In the genomic region with DNA sequence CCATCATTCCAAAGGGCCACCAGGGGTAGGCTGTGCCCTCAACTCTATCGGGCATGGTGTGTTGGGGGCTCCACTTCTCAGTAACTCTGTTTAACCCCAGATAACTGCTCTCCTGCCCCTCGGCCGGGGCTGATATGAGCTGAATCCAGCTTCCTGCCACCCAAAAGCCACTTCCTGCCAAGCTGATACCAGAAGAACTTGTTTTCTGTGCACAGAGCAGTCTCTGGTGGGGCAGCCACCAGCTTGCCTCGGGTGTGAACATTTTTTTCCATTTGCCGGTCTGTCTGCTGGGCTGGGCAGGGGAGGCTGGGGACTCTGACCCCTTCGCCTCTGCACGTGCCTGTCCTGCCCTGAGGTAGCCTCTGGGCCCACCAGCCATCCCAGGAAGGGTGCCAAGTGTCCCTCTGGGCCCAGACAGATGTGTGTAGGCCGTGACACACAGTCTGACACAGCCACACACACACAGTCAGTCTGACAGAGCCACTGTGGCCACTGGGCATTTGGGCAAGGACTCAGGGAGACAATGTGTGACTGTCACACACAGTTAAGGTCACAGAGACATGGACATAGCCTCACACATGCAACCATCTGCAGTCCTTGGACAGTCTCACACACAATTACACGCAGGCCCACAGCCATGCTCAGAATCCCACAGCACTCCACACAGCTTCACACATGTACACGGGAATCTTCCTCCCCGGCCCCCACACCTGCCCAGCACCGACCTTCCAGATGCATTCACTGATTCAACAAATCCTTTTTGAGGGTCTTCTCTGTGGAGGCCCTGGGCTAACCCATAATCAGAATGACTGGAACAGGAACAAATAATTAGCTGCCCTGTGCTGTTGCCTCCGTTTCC, we compare ENCODE assay signal across 8 cellular contexts. TPM values are rescaled to one million over a fixed set of nuclear protein-coding genes. Genes with fewer than 3 reads are reported as not detected.
DNase-seq lines count a peak whose midpoint lies in the region; ATAC-seq and TF ChIP-seq lines count a peak whose summit lies in the region.

No MANE protein-coding gene starts in this region.

- H3K36me3 ChIP-seq in Karpas-422 (ENCODE audit: insufficient read depth, low read length): no peaks in the 10 kb centered on the region

- peak; percentile 49 to 58 for ATAC-seq in stimulated activated naive B cell treated with anti-CD40 and anti-IgM and Interleukin-4, amounts not matched to agents 10 μg/mL and 1 μg/mL and 100 μg/mL, for 72 hours (replicated peaks)
- no peak for ATAC-seq in GM19455 (IDR thresholded peaks at IDR 0.05; ENCODE audit: unreplicated experiment)
- ATAC-seq in GM21367 (IDR thresholded peaks at IDR 0.05; ENCODE audit: unreplicated experiment): no peak

- no peak for DNase-seq in Karpas-422
- DNase-seq in activated CD4-positive, alpha-beta memory T cell treated with anti-CD3 and anti-CD28 coated beads, Interleukin-2, amount 10 ng/mL, durations not matched to agents 7 days and 5 days: peak; percentile 86
- peak; percentile 66 to 88 for DNase-seq in erythroblast (lab: John Stamatoyannopoulos, UW)
- DNase-seq in stimulated activated naive B cell treated with anti-CD40 and anti-IgM and Interleukin-4, amounts not matched to agents 10 μg/mL and 1 μg/mL and 100 μg/mL, for 72 hours: no peak
- DNase-seq in mesenteric fat pad (ENCODE audit: low spot score): no peak
- DNase-seq in GM10266 (ENCODE audit: extremely low spot score): no peak

- no peaks in the 10 kb centered on the region for H3K9me3 Mint-ChIP-seq in activated CD4-positive, alpha-beta memory T cell treated with anti-CD3 and anti-CD28 coated beads, Interleukin-2, amount 10 ng/mL, durations not matched to agents 7 days and 5 days
- no peaks in the 10 kb centered on the region for H3K9me3 Mint-ChIP-seq in stimulated activated naive B cell treated with anti-CD40 and anti-IgM and Interleukin-4, amounts not matched to agents 10 μg/mL and 1 μg/mL and 100 μg/mL, for 72 hours

- H3K79me2 ChIP-seq in Karpas-422 (ENCODE audit: low read length): no peaks in the 10 kb centered on the region

- H3K27me3 Mint-ChIP-seq in activated CD4-positive, alpha-beta memory T cell treated with anti-CD3 and anti-CD28 coated beads, Interleukin-2, amount 10 ng/mL, durations not matched to agents 7 days and 5 days: no peaks in the 10 kb centered on the region
- H3K27me3 Mint-ChIP-seq in stimulated activated naive B cell treated with anti-CD40 and anti-IgM and Interleukin-4, amounts not matched to agents 10 μg/mL and 1 μg/mL and 100 μg/mL, for 72 hours: no peaks in the 10 kb centered on the region

- peaks cover 2% of the 10 kb centered on the region; the same call in 1 of the 2 replicates for H3K27me3 ChIP-seq in Karpas-422 (ENCODE audit: low read length)

- H3K4me1 ChIP-seq in Karpas-422 (ENCODE audit: low read length): peaks cover 14% of the 10 kb centered on the region

- peaks cover 16% of the 10 kb centered on the region for H3K36me3 Mint-ChIP-seq in activated CD4-positive, alpha-beta memory T cell treated with anti-CD3 and anti-CD28 coated beads, Interleukin-2, amount 10 ng/mL, durations not matched to agents 7 days and 5 days (ENCODE audit: low read depth)
- peaks cover 0 to 3% of the 10 kb centered on the region in 2 donors for H3K36me3 Mint-ChIP-seq in stimulated activated naive B cell treated with anti-CD40 and anti-IgM and Interleukin-4, amounts not matched to agents 10 μg/mL and 1 μg/mL and 100 μg/mL, for 72 hours

- no peak overlapping the region for H3K4me2 ChIP-seq in Karpas-422 (ENCODE audit: low read depth, low read length, poor library complexity, severe bottlenecking)

- H3K27ac ChIP-seq in Karpas-422 (ENCODE audit: low read length): no peak overlapping the region

- H4K20me1 ChIP-seq in Karpas-422 (ENCODE audit: insufficient read depth, low read depth, low read length): 0 out of 2 replicates have a peak, but pooled peaks cover 5% of the 10 kb centered on the region

- peak overlapping the region; percentile 87 for H3K4me3 Mint-ChIP-seq in activated CD4-positive, alpha-beta memory T cell treated with anti-CD3 and anti-CD28 coated beads, Interleukin-2, amount 10 ng/mL, durations not matched to agents 7 days and 5 days
- peak overlapping the region; percentile 10 to 44 for H3K4me3 Mint-ChIP-seq in stimulated activated naive B cell treated with anti-CD40 and anti-IgM and Interleukin-4, amounts not matched to agents 10 μg/mL and 1 μg/mL and 100 μg/mL, for 72 hours

- POLR2A ChIA-PET in activated CD4-positive, alpha-beta memory T cell treated with anti-CD3 and anti-CD28 coated beads, Interleukin-2, amount 10 ng/mL, durations not matched to agents 7 days and 5 days (lab: Charles Lee): interaction anchor here (0.6 to 11.2 kb wide), 16 partner anchors 8 to 207 kb away, joined by 3 to 204 read pairs (median 4); partner anchors contain the start of genes ASXL1 and NOL4L

- H3K9me3 ChIP-seq in Karpas-422 (ENCODE audit: low read length): no peaks in the 10 kb centered on the region

- 0 out of 2 replicates have a peak overlapping the region, but pooled peaks have one; percentile 10 for H2AFZ ChIP-seq in Karpas-422 (ENCODE audit: low read length)

- H3K9ac ChIP-seq in Karpas-422 (ENCODE audit: low read length): no peak overlapping the region

- H3K4me3 ChIP-seq in Karpas-422 (ENCODE audit: low read length): no peak overlapping the region

- peak overlapping the region; percentile 99 for H3K27ac Mint-ChIP-seq in activated CD4-positive, alpha-beta memory T cell treated with anti-CD3 and anti-CD28 coated beads, Interleukin-2, amount 10 ng/mL, durations not matched to agents 7 days and 5 days
- peak overlapping the region; percentile 70 for H3K27ac Mint-ChIP-seq in stimulated activated naive B cell treated with anti-CD40 and anti-IgM and Interleukin-4, amounts not matched to agents 10 μg/mL and 1 μg/mL and 100 μg/mL, for 72 hours

- peaks cover 60% of the 10 kb centered on the region for H3K4me1 Mint-ChIP-seq in activated CD4-positive, alpha-beta memory T cell treated with anti-CD3 and anti-CD28 coated beads, Interleukin-2, amount 10 ng/mL, durations not matched to agents 7 days and 5 days
- H3K4me1 Mint-ChIP-seq in stimulated activated naive B cell treated with anti-CD40 and anti-IgM and Interleukin-4, amounts not matched to agents 10 μg/mL and 1 μg/mL and 100 μg/mL, for 72 hours: peaks cover 24 to 58% of the 10 kb centered on the region in 2 donors

- CTCF ChIA-PET in activated CD4-positive, alpha-beta memory T cell treated with anti-CD3 and anti-CD28 coated beads, Interleukin-2, amount 10 ng/mL, durations not matched to agents 7 days and 5 days (lab: Charles Lee): interaction anchor here (0.8 to 11.3 kb wide), 9 partner anchors 16 to 255 kb away, joined by 3 to 149 read pairs (median 5); no protein-coding TSS in a partner anchor

- H3K9me2 ChIP-seq in Karpas-422 (replicated peaks; ENCODE audit: insufficient read depth, low read length): no peaks in the 10 kb centered on the region

- TF ChIP-seq CTCF in GM10266 (IDR thresholded peaks at IDR 0.05; ENCODE audit: control insufficient read depth, insufficient read depth, low read depth, missing control alignments): no peak

- TF ChIP-seq POLR2A in erythroblast (IDR thresholded peaks at IDR 0.05; ENCODE audit: low read length): peak; percentile 47

RNA-seq across cellular contexts. Expression of gene NOL4L, which starts 45.1 kb away (rescaled TPM):
- total RNA-seq in Karpas-422 (2014; rRNA removed; shearing (Covaris generic); ENCODE audit: low replicate concordance): 0.25 and 1.5 TPM in 2 replicates
- total RNA-seq in activated CD4-positive, alpha-beta memory T cell treated with anti-CD3 and anti-CD28 coated beads, Interleukin-2, amount 10 ng/mL, durations not matched to agents 7 days and 5 days: 10 to 100 TPM; 17.1 to 19.1 TPM
- 21.5 TPM for total RNA-seq in mesenteric fat pad

Comparison
In these comparisons a context has a peak if more than half of its experiments do, and no peak if none do; other contexts are left out.
1. DNase-seq: peak in activated CD4-positive, alpha-beta memory T cell treated with anti-CD3 and anti-CD28 coated beads, Interleukin-2, amount 10 ng/mL, durations not matched to agents 7 days and 5 days (single experiment) and erythroblast (2 of 2); none in Karpas-422 (single experiment), stimulated activated naive B cell treated with anti-CD40 and anti-IgM and Interleukin-4, amounts not matched to agents 10 μg/mL and 1 μg/mL and 100 μg/mL, for 72 hours (single experiment), mesenteric fat pad (single experiment) and GM10266 (single experiment).
2. ATAC-seq: peak in stimulated activated naive B cell treated with anti-CD40 and anti-IgM and Interleukin-4, amounts not matched to agents 10 μg/mL and 1 μg/mL and 100 μg/mL, for 72 hours (2 of 2); none in GM19455 (single experiment) and GM21367 (single experiment).